ENCODE assay signal across 23 cellular contexts in genomic region chr10:1197384-1197783, GRCh38.
"Had no signal": no experiment of that assay in that cellular context is flagged by ENCODE, and none has a peak within 500 bp of the region (broad histone marks: within the 10 kb centered on the region; RNA-seq: fewer than 3 reads in every experiment).

No MANE protein-coding gene starts in this region.

- H3K27ac Mint-ChIP-seq: activated B cell treated with CpG ODN at 0.5 μM for 24 hours; activated CD4-positive, alpha-beta T cell treated with anti-CD3 and anti-CD28 coated beads for 36 hours; activated naive CD8-positive, alpha-beta T cell; activated T-cell treated with anti-CD3 and anti-CD28 coated beads, Interleukin-2, amount 50 U/mL, for 24 hours; activated T-helper 17 cell treated with anti-CD3 and anti-CD28 coated beads, Interleukin-2, amount 50 U/mL, for 72 hours; dendritic cell treated with granulocyte-macrophage colony-stimulating factor and Interleukin-4, amounts not matched to agents 40 ng/mL and 50 ng/mL, for 4 days; stimulated activated effector memory CD8-positive, alpha-beta T cell treated with anti-CD3 and anti-CD28 coated beads, Interleukin-12 subunit alpha, Interleukin-12 subunit beta, amount 100 ng/mL, for 72 hours; stimulated activated naive CD8-positive, alpha-beta T cell treated with anti-CD3 and anti-CD28 coated beads, Interleukin-15, amount 100 ng/mL, for 72 hours; T-helper 1 cell treated with Interleukin-12 subunit alpha and Interleukin-12 subunit beta and Interleukin-4 antibody, amounts not matched to agents 30 μg/mL and 1 μg/mL, for 36 hours had no signal

- H3K36me3 Mint-ChIP-seq: activated naive CD8-positive, alpha-beta T cell; stimulated activated effector memory CD8-positive, alpha-beta T cell treated with anti-CD3 and anti-CD28 coated beads, Interleukin-12 subunit alpha, Interleukin-12 subunit beta, amount 100 ng/mL, for 72 hours had no signal

- H3K4me3 Mint-ChIP-seq: activated B cell treated with CpG ODN at 0.5 μM for 24 hours; activated CD4-positive, alpha-beta T cell treated with anti-CD3 and anti-CD28 coated beads for 36 hours; activated naive CD8-positive, alpha-beta T cell; activated T-cell treated with anti-CD3 and anti-CD28 coated beads, Interleukin-2, amount 50 U/mL, for 24 hours; activated T-helper 17 cell treated with anti-CD3 and anti-CD28 coated beads, Interleukin-2, amount 50 U/mL, for 72 hours; dendritic cell treated with granulocyte-macrophage colony-stimulating factor and Interleukin-4, amounts not matched to agents 40 ng/mL and 50 ng/mL, for 4 days; nephron progenitor cell; stimulated activated effector memory CD8-positive, alpha-beta T cell treated with anti-CD3 and anti-CD28 coated beads, Interleukin-12 subunit alpha, Interleukin-12 subunit beta, amount 100 ng/mL, for 72 hours; stimulated activated naive CD8-positive, alpha-beta T cell treated with anti-CD3 and anti-CD28 coated beads, Interleukin-15, amount 100 ng/mL, for 72 hours; T-helper 1 cell treated with Interleukin-12 subunit alpha and Interleukin-12 subunit beta and Interleukin-4 antibody, amounts not matched to agents 30 μg/mL and 1 μg/mL, for 36 hours had no signal

- H3K4me3 ChIP-seq: adrenal gland, right lobe of liver, skin epidermis, testis, upper lobe of left lung had no signal

- H3K9me3 ChIP-seq: adrenal gland, right lobe of liver, testis, upper lobe of left lung had no signal

- H3K27me3 Mint-ChIP-seq: activated CD4-positive, alpha-beta T cell treated with anti-CD3 and anti-CD28 coated beads for 36 hours; activated naive CD8-positive, alpha-beta T cell; activated T-cell treated with anti-CD3 and anti-CD28 coated beads, Interleukin-2, amount 50 U/mL, for 24 hours; dendritic cell treated with granulocyte-macrophage colony-stimulating factor and Interleukin-4, amounts not matched to agents 40 ng/mL and 50 ng/mL, for 4 days had no signal

- H3K27ac ChIP-seq: adrenal gland, foreskin keratinocyte, right lobe of liver, skin epidermis, testis, upper lobe of left lung had no signal

- ATAC-seq: activated CD4-positive, alpha-beta T cell treated with anti-CD3 and anti-CD28 coated beads for 36 hours; activated T-helper 17 cell treated with anti-CD3 and anti-CD28 coated beads, Interleukin-2, amount 50 U/mL, for 72 hours; foreskin keratinocyte; right lobe of liver; stimulated activated effector memory CD8-positive, alpha-beta T cell treated with anti-CD3 and anti-CD28 coated beads, Interleukin-12 subunit alpha, Interleukin-12 subunit beta, amount 100 ng/mL, for 72 hours; stimulated activated naive CD8-positive, alpha-beta T cell treated with anti-CD3 and anti-CD28 coated beads, Interleukin-15, amount 100 ng/mL, for 72 hours had no signal

- H3K9me3 Mint-ChIP-seq: activated B cell treated with CpG ODN at 0.5 μM for 24 hours; activated T-cell treated with anti-CD3 and anti-CD28 coated beads, Interleukin-2, amount 50 U/mL, for 24 hours; activated T-helper 17 cell treated with anti-CD3 and anti-CD28 coated beads, Interleukin-2, amount 50 U/mL, for 72 hours; dendritic cell treated with granulocyte-macrophage colony-stimulating factor and Interleukin-4, amounts not matched to agents 40 ng/mL and 50 ng/mL, for 4 days; nephron progenitor cell; stimulated activated effector memory CD8-positive, alpha-beta T cell treated with anti-CD3 and anti-CD28 coated beads, Interleukin-12 subunit alpha, Interleukin-12 subunit beta, amount 100 ng/mL, for 72 hours; stimulated activated naive CD8-positive, alpha-beta T cell treated with anti-CD3 and anti-CD28 coated beads, Interleukin-15, amount 100 ng/mL, for 72 hours; T-helper 1 cell treated with Interleukin-12 subunit alpha and Interleukin-12 subunit beta and Interleukin-4 antibody, amounts not matched to agents 30 μg/mL and 1 μg/mL, for 36 hours had no signal

- DNase-seq: activated B cell treated with CpG ODN at 0.5 μM for 24 hours; activated CD4-positive, alpha-beta T cell treated with anti-CD3 and anti-CD28 coated beads for 36 hours; activated CD4-positive, alpha-beta T cell treated with anti-CD3 and anti-CD28 coated beads, Interleukin-2, amount 50 U/mL, for 4 hours; activated CD8-positive, alpha-beta memory T cell treated with anti-CD3 and anti-CD28 coated beads for 24 hours; activated CD8-positive, alpha-beta memory T cell treated with anti-CD3 and anti-CD28 coated beads, Interleukin-2, amount 50 U/mL, for 4 hours; activated T-cell treated with anti-CD3 and anti-CD28 coated beads, Interleukin-2, amount 50 U/mL, for 24 hours; effector CD8-positive, alpha-beta T cell; foreskin keratinocyte; kidney glomerular epithelial cell; nephron progenitor cell; stimulated activated CD4-positive, alpha-beta T cell treated with anti-CD3 and anti-CD28 coated beads, Interleukin-2, amount 100 ng/mL, for 24 hours; stimulated activated naive CD8-positive, alpha-beta T cell treated with anti-CD3 and anti-CD28 coated beads, Interleukin-15, amount 100 ng/mL, for 72 hours; T1000; testis; upper lobe of left lung had no signal

- H3K4me1 Mint-ChIP-seq: activated B cell treated with CpG ODN at 0.5 μM for 24 hours; stimulated activated effector memory CD8-positive, alpha-beta T cell treated with anti-CD3 and anti-CD28 coated beads, Interleukin-12 subunit alpha, Interleukin-12 subunit beta, amount 100 ng/mL, for 72 hours had no signal

- H3K36me3 ChIP-seq: adrenal gland, right lobe of liver, upper lobe of left lung had no signal

- H3K4me1 ChIP-seq: adrenal gland, foreskin keratinocyte, right lobe of liver, testis, upper lobe of left lung had no signal

- H3K27me3 ChIP-seq: adrenal gland, foreskin keratinocyte, right lobe of liver, testis had no signal
